ENCODE assay signal across 11 cellular contexts in the genomic region with DNA sequence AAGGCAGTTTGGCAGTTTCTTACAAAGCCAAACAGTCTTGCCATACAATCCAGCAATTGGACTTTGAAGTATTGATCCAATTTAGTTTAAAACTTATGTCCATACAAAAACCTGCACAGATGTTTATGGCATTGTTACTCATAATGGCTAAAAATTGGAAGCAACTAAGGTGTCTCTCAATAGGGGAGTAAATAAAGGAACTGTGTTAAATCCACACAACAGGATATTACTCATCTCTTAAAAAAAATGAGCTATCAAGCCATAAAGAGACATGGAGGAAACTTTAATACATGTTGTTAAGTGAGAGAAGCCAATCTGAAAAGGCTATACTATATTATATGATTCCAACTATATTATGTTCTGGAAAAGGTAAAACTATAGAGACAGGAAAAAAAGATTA.
"Had no signal": no experiment of that assay in that cellular context is flagged by ENCODE, and none has a peak within 500 bp of the region (broad histone marks: within the 10 kb centered on the region; RNA-seq: fewer than 3 reads in every experiment).

No MANE protein-coding gene starts in this region.

- H3K9me3 Mint-ChIP-seq: activated CD4-positive, alpha-beta memory T cell treated with anti-CD3 and anti-CD28 coated beads for 36 hours; activated T-cell treated with anti-CD3 and anti-CD28 coated beads, Interleukin-2, amount 50 U/mL, for 4 hours; endodermal cell had no signal

- H3K36me3 Mint-ChIP-seq: activated CD4-positive, alpha-beta memory T cell treated with anti-CD3 and anti-CD28 coated beads for 36 hours; naive B cell had no signal

- H3K27me3 Mint-ChIP-seq: activated CD4-positive, alpha-beta memory T cell treated with anti-CD3 and anti-CD28 coated beads for 36 hours; naive B cell; T-helper 17 cell had no signal

- H3K27ac Mint-ChIP-seq: activated CD4-positive, alpha-beta memory T cell treated with anti-CD3 and anti-CD28 coated beads for 36 hours; endodermal cell; T-helper 17 cell had no signal

- DNase-seq: activated CD4-positive, alpha-beta memory T cell treated with anti-CD3 and anti-CD28 coated beads for 36 hours; activated gamma-delta T cell treated with Interleukin-2 at 50 U/mL for 16 hours; activated T-cell treated with anti-CD3 and anti-CD28 coated beads, Interleukin-2, amount 50 U/mL, for 4 hours; dorsolateral prefrontal cortex; endodermal cell; naive B cell; sigmoid colon; stimulated activated CD4-positive, alpha-beta T cell treated with anti-CD3 and anti-CD28 coated beads, Interleukin-2, amount 100 ng/mL, for 24 hours; T-helper 17 cell; transverse colon; WERI-Rb-1 had no signal

- ATAC-seq: activated T-cell treated with anti-CD3 and anti-CD28 coated beads, Interleukin-2, amount 50 U/mL, for 4 hours; T-helper 17 cell had no signal

- H3K4me1 Mint-ChIP-seq: endodermal cell, naive B cell had no signal

- H3K4me3 Mint-ChIP-seq: activated CD4-positive, alpha-beta memory T cell treated with anti-CD3 and anti-CD28 coated beads for 36 hours; activated T-cell treated with anti-CD3 and anti-CD28 coated beads, Interleukin-2, amount 50 U/mL, for 4 hours; endodermal cell; naive B cell; T-helper 17 cell had no signal
